ENCODE assay signal across 27 cellular contexts in the genomic region with DNA sequence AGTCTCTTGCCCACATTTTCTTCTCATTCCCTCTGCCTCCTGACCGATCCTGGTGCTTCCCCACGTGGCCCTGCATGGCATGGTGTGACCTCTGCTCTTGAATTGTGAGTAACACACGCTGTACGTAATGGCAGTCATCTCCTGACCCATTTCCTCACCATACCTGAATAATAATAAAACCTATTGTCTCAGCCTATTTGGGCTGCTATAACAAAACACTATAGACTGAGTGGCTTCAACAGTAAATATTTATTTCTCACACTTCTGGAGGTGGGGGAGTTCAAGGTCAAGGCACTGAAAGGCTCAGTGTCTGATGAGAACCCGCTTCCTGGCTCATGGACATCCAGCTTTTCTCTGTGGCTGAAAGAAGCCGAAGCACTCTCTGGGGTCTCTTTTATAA.
"Had no signal": no experiment of that assay in that cellular context is flagged by ENCODE, and none has a peak within 500 bp of the region (broad histone marks: within the 10 kb centered on the region; RNA-seq: fewer than 3 reads in every experiment).

No MANE protein-coding gene starts in this region.

- ATAC-seq: foreskin keratinocyte; gastroesophageal sphincter; heart left ventricle; left lobe of liver; mucosa of descending colon; natural killer cell treated with Interleukin-12 subunit alpha and Interleukin-12 subunit beta and Interleukin-15 and Interleukin-18, amount 100 ng/mL, for 72 hours; stimulated activated effector memory CD8-positive, alpha-beta T cell treated with anti-CD3 and anti-CD28 coated beads, Interleukin-12 subunit alpha, Interleukin-12 subunit beta, amount 100 ng/mL, for 72 hours had no signal

- H3K4me3 ChIP-seq: esophagus muscularis mucosa, gastroesophageal sphincter, heart left ventricle, hepatocyte, lung, mucosa of descending colon, ovary, sigmoid colon, stomach, thyroid gland, uterus had no signal

- DNase-seq: dermis blood vessel endothelial cell; effector memory CD4-positive, alpha-beta T cell; foreskin keratinocyte; heart left ventricle; kidney; naive B cell; occipital lobe; ovary; posterior cingulate gyrus; retina; sigmoid colon; stimulated activated CD4-positive, alpha-beta T cell treated with anti-CD3 and anti-CD28 coated beads, Interleukin-2, amount 100 ng/mL, for 24 hours; stimulated activated CD4-positive, alpha-beta T cell treated with anti-CD3 and anti-CD28 coated beads, Interleukin-4, amount 100 ng/mL, for 24 hours; stimulated activated naive CD4-positive, alpha-beta T cell treated with Interleukin-2 at 50 U/mL for 16 hours; stomach; thyroid gland; trophoblast cell; uterus had no signal

- H3K36me3 Mint-ChIP-seq: memory B cell; naive B cell; natural killer cell treated with Interleukin-12 subunit alpha and Interleukin-12 subunit beta and Interleukin-15 and Interleukin-18, amount 100 ng/mL, for 72 hours; stimulated activated effector memory CD8-positive, alpha-beta T cell treated with anti-CD3 and anti-CD28 coated beads, Interleukin-12 subunit alpha, Interleukin-12 subunit beta, amount 100 ng/mL, for 72 hours had no signal

- H3K9me3 ChIP-seq: esophagus muscularis mucosa, gastroesophageal sphincter, mucosa of descending colon, ovary, sigmoid colon, thyroid gland, uterus had no signal

- H3K27ac Mint-ChIP-seq: memory B cell; natural killer cell treated with Interleukin-12 subunit alpha and Interleukin-12 subunit beta and Interleukin-15 and Interleukin-18, amount 100 ng/mL, for 72 hours; stimulated activated effector memory CD8-positive, alpha-beta T cell treated with anti-CD3 and anti-CD28 coated beads, Interleukin-12 subunit alpha, Interleukin-12 subunit beta, amount 100 ng/mL, for 72 hours had no signal

- H3K27me3 Mint-ChIP-seq: memory B cell; naive B cell; natural killer cell treated with Interleukin-12 subunit alpha and Interleukin-12 subunit beta and Interleukin-15 and Interleukin-18, amount 100 ng/mL, for 72 hours had no signal

- H3K79me2 ChIP-seq: hepatocyte had no signal

- H3K4me1 ChIP-seq: esophagus muscularis mucosa, foreskin keratinocyte, gastroesophageal sphincter, sigmoid colon, uterus had no signal

- H3K36me3 ChIP-seq: esophagus muscularis mucosa, gastroesophageal sphincter, heart left ventricle, ovary, sigmoid colon, stomach, thyroid gland, uterus had no signal

- H3K9me3 Mint-ChIP-seq: memory B cell; naive B cell; natural killer cell treated with Interleukin-12 subunit alpha and Interleukin-12 subunit beta and Interleukin-15 and Interleukin-18, amount 100 ng/mL, for 72 hours; stimulated activated effector memory CD8-positive, alpha-beta T cell treated with anti-CD3 and anti-CD28 coated beads, Interleukin-12 subunit alpha, Interleukin-12 subunit beta, amount 100 ng/mL, for 72 hours had no signal

- H3K27me3 ChIP-seq: esophagus muscularis mucosa, foreskin keratinocyte, heart left ventricle, hepatocyte, ovary, sigmoid colon, stomach, thyroid gland, uterus had no signal

- H3K4me1 Mint-ChIP-seq: memory B cell, naive B cell had no signal

- H3K27ac ChIP-seq: esophagus muscularis mucosa, foreskin keratinocyte, gastroesophageal sphincter, heart left ventricle, ovary, sigmoid colon, thyroid gland, uterus had no signal

- H3K4me3 Mint-ChIP-seq: memory B cell; natural killer cell treated with Interleukin-12 subunit alpha and Interleukin-12 subunit beta and Interleukin-15 and Interleukin-18, amount 100 ng/mL, for 72 hours; stimulated activated effector memory CD8-positive, alpha-beta T cell treated with anti-CD3 and anti-CD28 coated beads, Interleukin-12 subunit alpha, Interleukin-12 subunit beta, amount 100 ng/mL, for 72 hours had no signal

- H2AFZ ChIP-seq: hepatocyte had no signal
